Comparison of ENCODE assay signal across 8 cellular contexts in the genomic region with DNA sequence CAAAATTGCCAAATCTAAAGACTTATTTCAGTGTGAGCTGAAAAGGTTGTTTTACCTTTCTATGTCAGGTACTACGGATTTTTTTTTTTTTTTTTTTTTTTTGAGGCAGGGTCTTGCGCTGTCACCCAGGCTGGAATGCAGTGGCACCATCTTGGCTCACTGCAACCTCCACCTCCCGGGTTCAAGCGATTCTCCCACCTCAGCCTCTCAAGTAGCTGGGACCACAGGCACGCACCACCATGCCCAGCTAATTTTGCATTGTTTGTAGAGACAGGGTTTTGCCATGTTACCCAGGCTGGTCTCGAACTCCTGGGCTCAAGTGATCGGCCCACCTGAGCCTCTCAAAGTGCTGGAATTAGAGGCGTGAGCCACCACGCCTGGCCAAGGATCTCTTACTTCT. TPM values are rescaled to one million over a fixed set of nuclear protein-coding genes. Genes with fewer than 3 reads are reported as not detected.
DNase-seq lines count a peak whose midpoint lies in the region; ATAC-seq and TF ChIP-seq lines count a peak whose summit lies in the region.
"Not testable (repeated sequence)": the region's sequence is repeated elsewhere in the genome, so short reads cannot be mapped to it uniquely, and the experiment has no call there.

No MANE protein-coding gene starts in this region.

- H3K36me3 ChIP-seq in CD4-positive, CD25-positive, alpha-beta regulatory T cell (ENCODE audit: control insufficient read depth, insufficient read depth, low read length), result peaks cover 21% of the 10 kb centered on the region
- H3K36me3 ChIP-seq in SK-N-MC (ENCODE audit: insufficient read depth, low read length) (peaks cover 41% of the 10 kb centered on the region), mammary epithelial cell (ENCODE audit: insufficient read depth, low read length) (peaks cover 15% of the 10 kb centered on the region)
- H3K36me3 ChIP-seq in naive thymus-derived CD4-positive, alpha-beta T cell (ENCODE audit: control insufficient read depth in 2 of 3, insufficient read depth in 3 of 3, low read length in 3 of 3), result peaks cover 0 to 17% (median 0%) of the 10 kb centered on the region in 3 experiments

- H3K27me3 ChIP-seq in CD4-positive, CD25-positive, alpha-beta regulatory T cell (ENCODE audit: control insufficient read depth, insufficient read depth, low read length); mammary epithelial cell (ENCODE audit: insufficient read depth, low read length); naive thymus-derived CD4-positive, alpha-beta T cell (ENCODE audit: control insufficient read depth in 2 of 2, insufficient read depth in 2 of 2, low read length in 2 of 2): not testable (repeated sequence)

- peak overlapping the region; percentile 98 for H3K4me3 ChIP-seq in CD4-positive, CD25-positive, alpha-beta regulatory T cell (ENCODE audit: low read depth, low read length)
- H3K4me3 ChIP-seq in SK-N-MC, result peak overlapping the region; percentile 90
- H3K4me3 ChIP-seq in mammary epithelial cell (replicated peaks in 1 of 3; ENCODE audit: insufficient read depth in 1 of 3, low read depth in 2 of 3, low read length in 3 of 3), result peak overlapping the region in 2 of 3 experiments; percentile 84 to 99
- peak overlapping the region; percentile 63 for H3K4me3 ChIP-seq in naive thymus-derived CD4-positive, alpha-beta T cell (ENCODE audit: low read length)

- not testable (repeated sequence) for DNase-seq in CD4-positive, CD25-positive, alpha-beta regulatory T cell; HFFc6; SK-N-MC (ENCODE audit: low read depth, low spot score); activated T-cell treated with anti-CD3 and anti-CD28 coated beads, Interleukin-2, amount 50 U/mL, for 72 hours; mammary epithelial cell; glutamatergic neuron; naive thymus-derived CD4-positive, alpha-beta T cell; stimulated activated effector memory CD8-positive, alpha-beta T cell treated with anti-CD3 and anti-CD28 coated beads, Interleukin-12 subunit alpha, Interleukin-12 subunit beta, amount 100 ng/mL, for 72 hours (ENCODE audit: low spot score in 2 of 2)

- not testable (repeated sequence) for TF ChIP-seq CTCF in HFFc6 (IDR thresholded peaks at IDR 0.05); mammary epithelial cell (conservative IDR thresholded peaks at IDR 0.05 in 1 of 2, IDR thresholded peaks at IDR 0.05 in 1 of 2; ENCODE audit: extremely low read depth in 1 of 2, insufficient read depth in 1 of 2, low read depth in 1 of 2, low read length in 2 of 2); glutamatergic neuron (IDR thresholded peaks at IDR 0.05; ENCODE audit: partially characterized antibody, unreplicated experiment)

- CTCF ChIA-PET in mammary epithelial cell (lab: Charles Lee; ENCODE audit: low non-redundant PET); naive thymus-derived CD4-positive, alpha-beta T cell (lab: Charles Lee): not testable (repeated sequence)

- H3K9me3 Mint-ChIP-seq in CD4-positive, CD25-positive, alpha-beta regulatory T cell; HFFc6; activated T-cell treated with anti-CD3 and anti-CD28 coated beads, Interleukin-2, amount 50 U/mL, for 72 hours; glutamatergic neuron (ENCODE audit: unreplicated experiment); naive thymus-derived CD4-positive, alpha-beta T cell; stimulated activated effector memory CD8-positive, alpha-beta T cell treated with anti-CD3 and anti-CD28 coated beads, Interleukin-12 subunit alpha, Interleukin-12 subunit beta, amount 100 ng/mL, for 72 hours: not testable (repeated sequence)

- BruUV-seq in mammary epithelial cell (replicated peaks; lab: Mats Ljungman, UMichigan), result not testable (repeated sequence)

- POLR2A ChIA-PET in naive thymus-derived CD4-positive, alpha-beta T cell (lab: Charles Lee), result interaction anchor here (3.6 kb wide), 1 partner anchor 17 kb away, joined by 16 read pairs; the partner anchor contains the start of gene FBXO5

- not testable (repeated sequence) for H4K20me1 ChIP-seq in mammary epithelial cell (ENCODE audit: insufficient read depth, low read length)

- H3K79me2 ChIP-seq in mammary epithelial cell (ENCODE audit: insufficient read depth, low read length), result peaks cover 83% of the 10 kb centered on the region

- not testable (repeated sequence) for ATAC-seq in CD4-positive, CD25-positive, alpha-beta regulatory T cell (ENCODE audit: low read depth in 2 of 2); activated T-cell treated with anti-CD3 and anti-CD28 coated beads, Interleukin-2, amount 50 U/mL, for 72 hours (replicated peaks in 1 of 2); naive thymus-derived CD4-positive, alpha-beta T cell; stimulated activated effector memory CD8-positive, alpha-beta T cell treated with anti-CD3 and anti-CD28 coated beads, Interleukin-12 subunit alpha, Interleukin-12 subunit beta, amount 100 ng/mL, for 72 hours

- dilution Hi-C loops in mammary epithelial cell (cut with HindIII; ENCODE audit: low sequenced_read_pairs), result not testable (repeated sequence)

- not testable (repeated sequence) for H3K9ac ChIP-seq in SK-N-MC (ENCODE audit: insufficient read length); mammary epithelial cell (ENCODE audit: insufficient read depth, low read length)

- H3K27me3 Mint-ChIP-seq in CD4-positive, CD25-positive, alpha-beta regulatory T cell; HFFc6 (ENCODE audit: insufficient read depth); activated T-cell treated with anti-CD3 and anti-CD28 coated beads, Interleukin-2, amount 50 U/mL, for 72 hours (ENCODE audit: low read depth); naive thymus-derived CD4-positive, alpha-beta T cell: not testable (repeated sequence)
- H3K27me3 Mint-ChIP-seq in glutamatergic neuron (ENCODE audit: unreplicated experiment), result peaks cover 11% of the 10 kb centered on the region

- peak overlapping the region in 1 of 3 donors; percentile 93 for H3K27ac Mint-ChIP-seq in CD4-positive, CD25-positive, alpha-beta regulatory T cell
- H3K27ac Mint-ChIP-seq in HFFc6, result peak overlapping the region; percentile 91; the same call in 1 of the 2 replicates
- peak overlapping the region; percentile 91 for H3K27ac Mint-ChIP-seq in activated T-cell treated with anti-CD3 and anti-CD28 coated beads, Interleukin-2, amount 50 U/mL, for 72 hours
- not testable (repeated sequence) for H3K27ac Mint-ChIP-seq in glutamatergic neuron (ENCODE audit: unreplicated experiment)
- peak overlapping the region in 5 of 9 donors; percentile 84 to 93 (median 93) for H3K27ac Mint-ChIP-seq in naive thymus-derived CD4-positive, alpha-beta T cell
- H3K27ac Mint-ChIP-seq in stimulated activated effector memory CD8-positive, alpha-beta T cell treated with anti-CD3 and anti-CD28 coated beads, Interleukin-12 subunit alpha, Interleukin-12 subunit beta, amount 100 ng/mL, for 72 hours, result peak overlapping the region; percentile 96

- H3K36me3 Mint-ChIP-seq in CD4-positive, CD25-positive, alpha-beta regulatory T cell, result peaks cover 15% of the 10 kb centered on the region
- H3K36me3 Mint-ChIP-seq in HFFc6 (ENCODE audit: low read depth), result peaks cover 35% of the 10 kb centered on the region
- peaks cover 4 to 35% of the 10 kb centered on the region in 2 donors for H3K36me3 Mint-ChIP-seq in activated T-cell treated with anti-CD3 and anti-CD28 coated beads, Interleukin-2, amount 50 U/mL, for 72 hours (ENCODE audit: insufficient read depth in 2 of 2)
- not testable (repeated sequence) for H3K36me3 Mint-ChIP-seq in glutamatergic neuron (ENCODE audit: unreplicated experiment)
- peaks cover 11 to 26% (median 16%) of the 10 kb centered on the region in 5 donors for H3K36me3 Mint-ChIP-seq in naive thymus-derived CD4-positive, alpha-beta T cell
- peaks cover 61% of the 10 kb centered on the region for H3K36me3 Mint-ChIP-seq in stimulated activated effector memory CD8-positive, alpha-beta T cell treated with anti-CD3 and anti-CD28 coated beads, Interleukin-12 subunit alpha, Interleukin-12 subunit beta, amount 100 ng/mL, for 72 hours

- 97% methylated on average over 9 of the region's 9 CpGs for WGBS in mammary epithelial cell (ENCODE audit: low coverage, missing lambda C conversion rate)

- in situ Hi-C loops in mammary epithelial cell (cut with MboI; ENCODE audit: low sequenced_read_pairs in 2 of 2), result not testable (repeated sequence)

- H3K4me1 Mint-ChIP-seq in CD4-positive, CD25-positive, alpha-beta regulatory T cell, result peaks cover 40 to 74% (median 60%) of the 10 kb centered on the region in 4 donors
- peaks cover 48% of the 10 kb centered on the region for H3K4me1 Mint-ChIP-seq in HFFc6 (ENCODE audit: low read depth)
- H3K4me1 Mint-ChIP-seq in activated T-cell treated with anti-CD3 and anti-CD28 coated beads, Interleukin-2, amount 50 U/mL, for 72 hours (ENCODE audit: low read depth), result peaks cover 57% of the 10 kb centered on the region
- peaks cover 17% of the 10 kb centered on the region for H3K4me1 Mint-ChIP-seq in glutamatergic neuron (ENCODE audit: low read depth, unreplicated experiment)
- H3K4me1 Mint-ChIP-seq in naive thymus-derived CD4-positive, alpha-beta T cell, result peaks cover 29 to 78% (median 66%) of the 10 kb centered on the region in 7 donors
- H3K4me1 Mint-ChIP-seq in stimulated activated effector memory CD8-positive, alpha-beta T cell treated with anti-CD3 and anti-CD28 coated beads, Interleukin-12 subunit alpha, Interleukin-12 subunit beta, amount 100 ng/mL, for 72 hours, result peaks cover 50% of the 10 kb centered on the region

- H3K9me3 ChIP-seq in CD4-positive, CD25-positive, alpha-beta regulatory T cell (ENCODE audit: control insufficient read depth in 2 of 2, low read length in 2 of 2); SK-N-MC (ENCODE audit: low read depth, low read length); mammary epithelial cell (replicated peaks; ENCODE audit: insufficient read depth, low read length); naive thymus-derived CD4-positive, alpha-beta T cell (ENCODE audit: control insufficient read depth in 2 of 3, low read length in 3 of 3): not testable (repeated sequence)

- H3K27ac ChIP-seq in CD4-positive, CD25-positive, alpha-beta regulatory T cell (ENCODE audit: insufficient read depth, low read length, poor library complexity, severe bottlenecking), result peak overlapping the region; percentile 10
- not testable (repeated sequence) for H3K27ac ChIP-seq in SK-N-MC; naive thymus-derived CD4-positive, alpha-beta T cell (ENCODE audit: low read depth, low read length)
- H3K27ac ChIP-seq in mammary epithelial cell (ENCODE audit: insufficient read depth, low read depth, low read length), result peak overlapping the region; percentile 3

- H2AFZ ChIP-seq in mammary epithelial cell (ENCODE audit: low read depth, low read length), result not testable (repeated sequence)

- H3K4me3 Mint-ChIP-seq in CD4-positive, CD25-positive, alpha-beta regulatory T cell, result peak overlapping the region; percentile 96 to 98 (median 98)
- peak overlapping the region; percentile 94 for H3K4me3 Mint-ChIP-seq in HFFc6
- peak overlapping the region; percentile 90 to 91 for H3K4me3 Mint-ChIP-seq in activated T-cell treated with anti-CD3 and anti-CD28 coated beads, Interleukin-2, amount 50 U/mL, for 72 hours
- peak overlapping the region; percentile 97 for H3K4me3 Mint-ChIP-seq in glutamatergic neuron (ENCODE audit: unreplicated experiment)
- peak overlapping the region; percentile 52 to 99 (median 96) for H3K4me3 Mint-ChIP-seq in naive thymus-derived CD4-positive, alpha-beta T cell
- H3K4me3 Mint-ChIP-seq in stimulated activated effector memory CD8-positive, alpha-beta T cell treated with anti-CD3 and anti-CD28 coated beads, Interleukin-12 subunit alpha, Interleukin-12 subunit beta, amount 100 ng/mL, for 72 hours, result peak overlapping the region; percentile 94

- H3K4me2 ChIP-seq in mammary epithelial cell (ENCODE audit: insufficient read depth, low read depth, low read length), result peak overlapping the region; percentile 97

- peaks cover 36% of the 10 kb centered on the region for H3K4me1 ChIP-seq in CD4-positive, CD25-positive, alpha-beta regulatory T cell (ENCODE audit: control insufficient read depth, insufficient read depth, low read length, poor library complexity, severe bottlenecking)
- H3K4me1 ChIP-seq in mammary epithelial cell (ENCODE audit: insufficient read depth, low read length), result peaks cover 21% of the 10 kb centered on the region
- H3K4me1 ChIP-seq in naive thymus-derived CD4-positive, alpha-beta T cell (ENCODE audit: control insufficient read depth in 2 of 2, insufficient read depth in 2 of 2, low read length in 2 of 2), result peaks cover 18% of the 10 kb centered on the region in 2 donors

- intact Hi-C loops in mammary epithelial cell (cut with micrococcal nuclease), result not testable (repeated sequence)
- intact Hi-C loops in naive thymus-derived CD4-positive, alpha-beta T cell (cut with micrococcal nuclease), result loop anchor here (5.0 to 10.0 kb wide), 4 partner anchors 1244 to 1732 kb away; partner anchors contain the start of genes ZBTB2 (in 2 of the 2), RMND1 (in 1 of the 2) and SCAF8 (in 1 of the 2)

RNA-seq across cellular contexts. Expression of gene MTRF1L, which starts 1.7 kb away (rescaled TPM):
- 17.2 TPM for total RNA-seq in CD4-positive, CD25-positive, alpha-beta regulatory T cell
- polyA plus RNA-seq in CD4-positive, CD25-positive, alpha-beta regulatory T cell, result 10 to 100 TPM in 2 of 4 donors, 1 to 10 TPM in 2; 7.6 to 12.0 (median 9.2) TPM
- 10 to 100 TPM; 25.1 to 33.4 (median 28.0) TPM for total RNA-seq in HFFc6 (2021; fragmentation: NEBNext Ultra II Directional; extraction: Animal tissue kit (Norgen Biotek cat#: 25700))
- 10 to 100 TPM; 13.8 to 21.1 TPM for total RNA-seq in activated T-cell treated with anti-CD3 and anti-CD28 coated beads, Interleukin-2, amount 50 U/mL, for 72 hours
- 10 to 100 TPM; 15.2 to 27.0 TPM for total RNA-seq in mammary epithelial cell
- polyA plus RNA-seq in mammary epithelial cell, result 11.9 TPM
- 8.2 TPM for polyA minus RNA-seq in mammary epithelial cell
- total RNA-seq in glutamatergic neuron (ENCODE audit: unreplicated experiment), result 31.4 TPM
- 10 to 100 TPM in 4 of 5 experiments, 1 to 10 TPM in 1; 8.9 to 18.1 (median 13.5) TPM for total RNA-seq in naive thymus-derived CD4-positive, alpha-beta T cell
- 1 to 10 TPM; 6.1 to 6.8 TPM for polyA plus RNA-seq in naive thymus-derived CD4-positive, alpha-beta T cell

RNA-seq across cellular contexts. Expression of gene FBXO5, which starts 17.9 kb away (rescaled TPM):
- 7.9 TPM for total RNA-seq in CD4-positive, CD25-positive, alpha-beta regulatory T cell
- 1 to 10 TPM; 5.6 to 9.2 (median 7.7) TPM for polyA plus RNA-seq in CD4-positive, CD25-positive, alpha-beta regulatory T cell
- 10 to 100 TPM; 12.7 to 26.9 (median 23.7) TPM for total RNA-seq in HFFc6 (2021; fragmentation: NEBNext Ultra II Directional; extraction: Animal tissue kit (Norgen Biotek cat#: 25700))
- 10 to 100 TPM; 40.8 to 41.4 TPM for total RNA-seq in activated T-cell treated with anti-CD3 and anti-CD28 coated beads, Interleukin-2, amount 50 U/mL, for 72 hours
- total RNA-seq in mammary epithelial cell (10 to 100 TPM in 1 of 2 donors, 1 to 10 TPM in 1; 2.2 to 18.9 TPM), glutamatergic neuron (ENCODE audit: unreplicated experiment) (6.2 TPM)
- 14.4 TPM for polyA plus RNA-seq in mammary epithelial cell
- polyA minus RNA-seq in mammary epithelial cell, result 8.9 TPM
- total RNA-seq in naive thymus-derived CD4-positive, alpha-beta T cell, result 10 to 100 TPM in 2 of 5 experiments, 1 to 10 TPM in 3; 3.2 to 50.2 (median 9.2) TPM
- 1 to 10 TPM; 5.3 to 9.0 TPM for polyA plus RNA-seq in naive thymus-derived CD4-positive, alpha-beta T cell
